In genomic region chr18:36828630-36829361, GRCh38 we compare ENCODE assay signal across 8 cellular contexts.
DNase-seq lines count a peak whose midpoint lies in the region; ATAC-seq and TF ChIP-seq lines count a peak whose summit lies in the region.

Gene KIAA1328, plus strand, starts transcription at chr18:36829127. Its CDS starts 12 bp downstream, at chr18:36829139.
Gene TPGS2, minus strand, starts transcription at chr18:36829002. Its CDS starts 235 bp downstream, at chr18:36828767.

- ATAC-seq in HG02588 (IDR thresholded peaks at IDR 0.05; ENCODE audit: unreplicated experiment) (peak; percentile 94), SK-N-SH treated with all-trans-retinoic acid at 6 μM for 48 hours (peak; percentile 94)

- H3K27me3 ChIP-seq in parathyroid adenoma (ENCODE audit: control insufficient read depth, insufficient read depth, low read length) (no peaks in the 10 kb centered on the region), tibial artery (no peaks in the 10 kb centered on the region)

- H3K4me2 ChIP-seq in parathyroid adenoma (ENCODE audit: low read length), result peak within 1 kb of the TSS; percentile 96

- peak; percentile 52 for DNase-seq in GM12864 (ENCODE audit: low read depth)
- peak; percentile 81 for DNase-seq in NCI-H1048 (lab: John Stamatoyannopoulos, UW)
- DNase-seq in head of caudate nucleus, result peak; percentile 61 to 93 (median 87)
- DNase-seq in tibial artery, result peak; percentile 83 to 90

- H2AFZ ChIP-seq in parathyroid adenoma, result peak within 1 kb of the TSS; percentile 95

- peaks cover 48% of the 10 kb centered on the region for H3K4me1 Mint-ChIP-seq in activated naive CD8-positive, alpha-beta T cell (ENCODE audit: low read depth)

- peak within 1 kb of the TSS; percentile 32 for H3K9ac ChIP-seq in parathyroid adenoma

- peaks cover 4% of the 10 kb centered on the region for H3K36me3 Mint-ChIP-seq in activated naive CD8-positive, alpha-beta T cell

- H3K79me2 ChIP-seq in parathyroid adenoma, result peaks cover 3% of the 10 kb centered on the region

- H3K27ac Mint-ChIP-seq in activated naive CD8-positive, alpha-beta T cell, result peak within 1 kb of the TSS; percentile 94

- H3K36me3 ChIP-seq in parathyroid adenoma (ENCODE audit: control insufficient read depth, insufficient read depth, low read length) (no peaks in the 10 kb centered on the region), tibial artery (no peaks in the 10 kb centered on the region)

- H3K27ac ChIP-seq in parathyroid adenoma (peak within 1 kb of the TSS; percentile 73), tibial artery (peak within 1 kb of the TSS; percentile 73 to 85)

- no peaks in the 10 kb centered on the region for H3K9me3 ChIP-seq in parathyroid adenoma (ENCODE audit: control insufficient read depth, low read length)
- H3K9me3 ChIP-seq in tibial artery, result no peaks in the 10 kb centered on the region

- H3K4me3 Mint-ChIP-seq in activated naive CD8-positive, alpha-beta T cell, result peak within 1 kb of the TSS; percentile 91

- intact Hi-C loops in head of caudate nucleus (cut with DNase I) (no loop called here), tibial artery (cut with DNase I; ENCODE audit: low total_unique reads) (loop anchor here (5.0 kb wide), 1 partner anchor 856 kb away; the partner anchor contains the start of gene RMP24)

- H3K4me1 ChIP-seq in parathyroid adenoma, result no peaks in the 10 kb centered on the region
- peaks cover 0 to 28% (median 11%) of the 10 kb centered on the region in 4 donors for H3K4me1 ChIP-seq in tibial artery

- H3K4me3 ChIP-seq in GM12864 (ENCODE audit: low read depth, low read length) (peak within 1 kb of the TSS; percentile 99), parathyroid adenoma (ENCODE audit: low read depth, low read length) (peak within 1 kb of the TSS; percentile 81), tibial artery (peak within 1 kb of the TSS; percentile 73 to 77)

- TF ChIP-seq CTCF in GM12864 (IDR thresholded peaks at IDR 0.05; ENCODE audit: low read depth, low read length, missing control alignments), result peak; percentile 44
- peak; percentile 51 for TF ChIP-seq CTCF in parathyroid adenoma (IDR thresholded peaks at IDR 0.05)
- TF ChIP-seq CTCF in tibial artery (IDR thresholded peaks at IDR 0.05), result peak in 1 of 2 experiments; percentile 26

- H3K9me3 Mint-ChIP-seq in activated naive CD8-positive, alpha-beta T cell (ENCODE audit: low read depth), result no peaks in the 10 kb centered on the region

- no peaks in the 10 kb centered on the region for H3K27me3 Mint-ChIP-seq in activated naive CD8-positive, alpha-beta T cell

TF ChIP-seq in SK-N-SH treated with all-trans-retinoic acid at 6 μM for 48 hours, 23 proteins besides CTCF, POLR2A, EP300 and RAD21 (continues in another document):
- TF ChIP-seq CSRNP3 (CRISPR knock-in tag; IDR thresholded peaks at IDR 0.05) (no peak), RARB (CRISPR knock-in tag; IDR thresholded peaks at IDR 0.05) (no peak), PPARA (CRISPR knock-in tag; IDR thresholded peaks at IDR 0.05; ENCODE audit: borderline replicate concordance) (no peak), CSDC2 (CRISPR knock-in tag; IDR thresholded peaks at IDR 0.05) (peak; percentile 95), PATZ1 (CRISPR knock-in tag; IDR thresholded peaks at IDR 0.05; ENCODE audit: borderline replicate concordance) (peak; percentile 35; the same call in 1 of the 2 replicates), CREB5 (CRISPR knock-in tag; IDR thresholded peaks at IDR 0.05; ENCODE audit: low read depth) (no peak), ZFP30 (CRISPR knock-in tag; IDR thresholded peaks at IDR 0.05) (no peak; the same call in 1 of the 2 replicates), ZNF70 (CRISPR knock-in tag; IDR thresholded peaks at IDR 0.05) (no peak), ZFP3 (CRISPR knock-in tag; IDR thresholded peaks at IDR 0.05) (peak; percentile 87), BACH2 (CRISPR knock-in tag; IDR thresholded peaks at IDR 0.05; ENCODE audit: borderline replicate concordance) (no peak), POU6F1 (CRISPR knock-in tag; IDR thresholded peaks at IDR 0.05; ENCODE audit: borderline replicate concordance, low read depth) (no peak), ISL1 (CRISPR knock-in tag; IDR thresholded peaks at IDR 0.05) (0 out of 2 replicates have a peak, but pooled peaks have one; percentile 15), TOX (CRISPR knock-in tag; IDR thresholded peaks at IDR 0.05; ENCODE audit: borderline replicate concordance) (no peak), ZNF565 (CRISPR knock-in tag; conservative IDR thresholded peaks at IDR 0.05; ENCODE audit: low read depth) (peak; percentile 66; the same call in 1 of the 2 replicates), GLIS3 (CRISPR knock-in tag; IDR thresholded peaks at IDR 0.05) (no peak), OSR1 (CRISPR knock-in tag; IDR thresholded peaks at IDR 0.05) (no peak), SNAI2 (CRISPR knock-in tag; IDR thresholded peaks at IDR 0.05) (peak; percentile 74; the same call in 1 of the 2 replicates), ZNF8 (CRISPR knock-in tag; IDR thresholded peaks at IDR 0.05) (no peak), TCF4 (CRISPR knock-in tag; IDR thresholded peaks at IDR 0.05; ENCODE audit: borderline replicate concordance) (no peak), ESRRG (CRISPR knock-in tag; IDR thresholded peaks at IDR 0.05) (no peak)

Comparison
In these comparisons a context has a peak if more than half of its experiments do, and no peak if none do; other contexts are left out.
1. Peak in every context shown above with its lines: DNase-seq, ATAC-seq, H3K4me3 ChIP-seq and H3K27ac ChIP-seq.